In the genomic region with DNA sequence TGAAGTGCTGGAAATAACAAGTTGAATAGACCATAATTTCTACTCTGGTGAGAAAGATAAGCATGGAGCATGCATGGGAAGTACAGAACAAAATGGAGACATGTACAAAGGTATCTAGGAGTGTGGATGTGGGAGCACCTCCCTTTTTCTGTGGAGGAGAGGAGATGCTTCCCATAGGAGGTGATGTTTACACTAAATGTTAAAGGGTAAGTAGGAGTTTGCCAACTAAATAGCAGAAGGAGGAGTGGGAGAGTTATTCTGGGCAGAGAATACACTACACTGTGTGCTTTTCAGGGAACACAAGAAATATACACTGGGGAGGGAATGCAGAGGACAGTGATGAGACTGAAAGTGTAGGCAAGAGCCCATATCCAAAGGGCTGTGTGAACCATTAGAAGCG, we compare ENCODE assay signal across 1 cellular context.
TF ChIP-seq lines count a peak whose summit lies in the region.

No MANE protein-coding gene starts in this region.

TF ChIP-seq in K562, 482 proteins besides CTCF, POLR2A, EP300 and RAD21 (continued from another document):
- TF ChIP-seq, protein P1, sequence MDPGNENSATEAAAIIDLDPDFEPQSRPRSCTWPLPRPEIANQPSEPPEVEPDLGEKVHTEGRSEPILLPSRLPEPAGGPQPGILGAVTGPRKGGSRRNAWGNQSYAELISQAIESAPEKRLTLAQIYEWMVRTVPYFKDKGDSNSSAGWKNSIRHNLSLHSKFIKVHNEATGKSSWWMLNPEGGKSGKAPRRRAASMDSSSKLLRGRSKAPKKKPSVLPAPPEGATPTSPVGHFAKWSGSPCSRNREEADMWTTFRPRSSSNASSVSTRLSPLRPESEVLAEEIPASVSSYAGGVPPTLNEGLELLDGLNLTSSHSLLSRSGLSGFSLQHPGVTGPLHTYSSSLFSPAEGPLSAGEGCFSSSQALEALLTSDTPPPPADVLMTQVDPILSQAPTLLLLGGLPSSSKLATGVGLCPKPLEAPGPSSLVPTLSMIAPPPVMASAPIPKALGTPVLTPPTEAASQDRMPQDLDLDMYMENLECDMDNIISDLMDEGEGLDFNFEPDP (CRISPR knock-in tag; IDR thresholded peaks at IDR 0.05): no peak
- TF ChIP-seq ZKSCAN1 (IDR thresholded peaks at IDR 0.05; ENCODE audit: low read depth, low read length): 0 out of 2 replicates have a peak, but pooled peaks have one; percentile 33
TF ChIP-seq in K562: peak in this region for 1.
